In the genomic region with DNA sequence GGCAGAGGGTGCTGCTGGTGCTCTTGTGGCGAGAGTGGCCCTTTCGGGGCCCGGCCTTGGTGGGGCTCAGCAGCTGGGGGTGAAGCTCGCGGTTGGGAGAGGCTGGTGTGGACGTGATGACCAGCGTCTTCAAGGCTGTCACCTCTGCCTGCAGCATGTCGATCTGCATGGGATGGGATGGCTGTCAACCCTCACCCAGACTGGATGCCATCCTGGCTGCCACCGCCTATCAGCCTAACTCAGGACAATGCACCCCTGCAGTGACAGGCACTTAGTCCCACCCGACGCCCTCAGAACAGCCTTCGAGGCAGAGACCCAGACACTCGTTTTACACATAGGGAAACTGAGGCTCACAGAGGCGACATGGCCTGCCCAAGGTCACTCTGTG, we compare ENCODE assay signal across 17 cellular contexts. TPM values are rescaled to one million over a fixed set of nuclear protein-coding genes. Genes with fewer than 3 reads are reported as not detected.
"Had no signal": no experiment of that assay in that cellular context is flagged by ENCODE, and none has a peak within 500 bp of the region (broad histone marks: within the 10 kb centered on the region; RNA-seq: fewer than 3 reads in every experiment).

No MANE protein-coding gene starts in this region.

- H3K4me1 ChIP-seq: colonic mucosa, psoas muscle had no signal

- H3K9me3 ChIP-seq: colonic mucosa, esophagus squamous epithelium, psoas muscle, suprapubic skin, thyroid gland had no signal

- H3K27me3 ChIP-seq: colonic mucosa, suprapubic skin, thyroid gland had no signal

- H3K27ac ChIP-seq: colonic mucosa, esophagus squamous epithelium, psoas muscle, suprapubic skin, thyroid gland had no signal

- ATAC-seq: left colon, natural killer cell, psoas muscle had no signal

- H3K36me3 ChIP-seq: colonic mucosa had no signal

- DNase-seq: colonic mucosa; dermis blood vessel endothelial cell; esophagus squamous epithelium; foreskin fibroblast; immature natural killer cell; left colon; mammary epithelial cell; natural killer cell; retina; small intestine; stimulated activated CD4-positive, alpha-beta T cell treated with anti-CD3 and anti-CD28 coated beads, Interleukin-12 subunit alpha, Interleukin-12 subunit beta, amount 100 ng/mL, for 4 hours; stimulated activated naive CD4-positive, alpha-beta T cell; thyroid gland had no signal

- H3K4me3 ChIP-seq: colonic mucosa, esophagus squamous epithelium, psoas muscle, suprapubic skin, thyroid gland had no signal

- FAIRE-seq: keratinocyte, small intestine, urothelium cell line had no signal

RNA-seq across cellular contexts. Expression of a gene that starts 10.8 kb away (rescaled TPM):
- total RNA-seq: natural killer cell had no signal
- polyA plus RNA-seq: immature natural killer cell had no signal

RNA-seq across cellular contexts. Expression of a gene that starts 43.6 kb away (rescaled TPM):
- total RNA-seq: dermis blood vessel endothelial cell had no signal
